ENCODE assay signal across 8 cellular contexts in genomic region chrY:18326284-18326882, GRCh38.
A peak's percentile ranks its signal among the peaks of the same experiment; 100 is the strongest.
DNase-seq lines count a peak whose midpoint lies in the region; ATAC-seq, FAIRE-seq and TF ChIP-seq lines count a peak whose summit lies in the region.
"Not testable (repeated sequence)": the region's sequence is repeated elsewhere in the genome, so short reads cannot be mapped to it uniquely, and the experiment has no call there.

No MANE protein-coding gene starts in this region.

- BruUV-seq in endothelial cell of umbilical vein (replicated peaks; lab: Mats Ljungman, UMichigan), result not testable (repeated sequence)

- not testable (repeated sequence) for H3K4me1 Mint-ChIP-seq in CD8-positive, alpha-beta T cell (ENCODE audit: low read depth); GM23338; activated CD8-positive, alpha-beta T cell treated with anti-CD3 and anti-CD28 coated beads, Interleukin-2, amount 10 ng/mL, durations not matched to agents 7 days and 5 days (ENCODE audit: low read depth); stimulated activated naive CD8-positive, alpha-beta T cell treated with anti-CD3 and anti-CD28 coated beads, Interleukin-15, amount 100 ng/mL, for 72 hours

- not testable (repeated sequence) for H3F3A ChIP-seq in GM23338 (replicated peaks; ENCODE audit: low read depth)

- not testable (repeated sequence) for DNase-seq in CD8-positive, alpha-beta T cell; GM19239 (ENCODE audit: insufficient read length, low spot score); GM23338 (ENCODE audit: low spot score); activated CD8-positive, alpha-beta T cell treated with anti-CD3 and anti-CD28 coated beads, Interleukin-2, amount 10 ng/mL, durations not matched to agents 7 days and 5 days; endothelial cell of umbilical vein (ENCODE audit: low read depth, low spot score); stimulated activated naive CD8-positive, alpha-beta T cell treated with anti-CD3 and anti-CD28 coated beads, Interleukin-15, amount 100 ng/mL, for 72 hours

- H3K4me3 Mint-ChIP-seq in CD8-positive, alpha-beta T cell; GM23338; activated CD8-positive, alpha-beta T cell treated with anti-CD3 and anti-CD28 coated beads, Interleukin-2, amount 10 ng/mL, durations not matched to agents 7 days and 5 days; stimulated activated naive CD8-positive, alpha-beta T cell treated with anti-CD3 and anti-CD28 coated beads, Interleukin-15, amount 100 ng/mL, for 72 hours: not testable (repeated sequence)

- not testable (repeated sequence) for H3K27ac ChIP-seq in CD8-positive, alpha-beta T cell (ENCODE audit: low read depth, low read length); GM23338 (ENCODE audit: low read depth); endothelial cell of umbilical vein (ENCODE audit: insufficient read depth, low read depth, low read length)

- H3K4me1 ChIP-seq in CD8-positive, alpha-beta T cell (ENCODE audit: insufficient read depth, low read length); GM23338 (ENCODE audit: insufficient read depth); endothelial cell of umbilical vein (ENCODE audit: control insufficient read depth, extremely low read depth, insufficient read depth, low read length): not testable (repeated sequence)

- not testable (repeated sequence) for H2AFZ ChIP-seq in GM23338; endothelial cell of umbilical vein (ENCODE audit: low read depth, low read length)

- not testable (repeated sequence) for H3K9me1 ChIP-seq in endothelial cell of umbilical vein (replicated peaks; ENCODE audit: control insufficient read depth, extremely low read depth, insufficient read depth, low read length)

- FAIRE-seq in GM19239 (lab: Jason Lieb, UNC) (peak; percentile 97), endothelial cell of umbilical vein (lab: Jason Lieb, UNC) (peak; percentile 98)

- H3K36me3 Mint-ChIP-seq in CD8-positive, alpha-beta T cell; GM23338 (ENCODE audit: low read depth); activated CD8-positive, alpha-beta T cell treated with anti-CD3 and anti-CD28 coated beads, Interleukin-2, amount 10 ng/mL, durations not matched to agents 7 days and 5 days (ENCODE audit: low read depth): not testable (repeated sequence)

- ATAC-seq in CD8-positive, alpha-beta T cell, result peak; percentile 57
- peak; percentile 81 for ATAC-seq in GM23338
- peak; percentile 64 for ATAC-seq in HG02981 (IDR thresholded peaks at IDR 0.05; ENCODE audit: unreplicated experiment)
- ATAC-seq in HG03469 (IDR thresholded peaks at IDR 0.05; ENCODE audit: unreplicated experiment), result peak; percentile 77
- peak; percentile 51 for ATAC-seq in activated CD8-positive, alpha-beta T cell treated with anti-CD3 and anti-CD28 coated beads, Interleukin-2, amount 10 ng/mL, durations not matched to agents 7 days and 5 days
- ATAC-seq in stimulated activated naive CD8-positive, alpha-beta T cell treated with anti-CD3 and anti-CD28 coated beads, Interleukin-15, amount 100 ng/mL, for 72 hours, result peak; percentile 73

- intact Hi-C loops in CD8-positive, alpha-beta T cell (cut with DNase I, micrococcal nuclease); endothelial cell of umbilical vein (cut with micrococcal nuclease): not testable (repeated sequence)

- not testable (repeated sequence) for TF ChIP-seq CTCF in CD8-positive, alpha-beta T cell (IDR thresholded peaks at IDR 0.05); GM23338 (conservative IDR thresholded peaks at IDR 0.05; ENCODE audit: low read depth in 2 of 2); endothelial cell of umbilical vein (IDR thresholded peaks at IDR 0.05; ENCODE audit: extremely low read depth in 1 of 2, insufficient read depth in 1 of 2, low read depth in 1 of 2, low read length in 2 of 2)

- H3K4me2 ChIP-seq in GM23338; endothelial cell of umbilical vein (ENCODE audit: insufficient read depth, low read length): not testable (repeated sequence)

- not testable (repeated sequence) for H3K36me3 ChIP-seq in CD8-positive, alpha-beta T cell (ENCODE audit: insufficient read depth, low read length); GM23338 (ENCODE audit: insufficient read depth); endothelial cell of umbilical vein (ENCODE audit: control insufficient read depth in 2 of 2, extremely low read depth in 1 of 2, insufficient read depth in 2 of 2, low read length in 2 of 2)

- not testable (repeated sequence) for H3K9me3 Mint-ChIP-seq in CD8-positive, alpha-beta T cell; GM23338; activated CD8-positive, alpha-beta T cell treated with anti-CD3 and anti-CD28 coated beads, Interleukin-2, amount 10 ng/mL, durations not matched to agents 7 days and 5 days (ENCODE audit: insufficient read depth); stimulated activated naive CD8-positive, alpha-beta T cell treated with anti-CD3 and anti-CD28 coated beads, Interleukin-15, amount 100 ng/mL, for 72 hours

- H3K9ac ChIP-seq in endothelial cell of umbilical vein (replicated peaks; ENCODE audit: extremely low read depth, insufficient read depth, low read length), result not testable (repeated sequence)

- H3K27me3 ChIP-seq in CD8-positive, alpha-beta T cell (ENCODE audit: insufficient read depth, low read length); GM23338 (ENCODE audit: insufficient read depth); endothelial cell of umbilical vein (ENCODE audit: control insufficient read depth in 2 of 2, insufficient read depth in 2 of 2, low read length in 2 of 2): not testable (repeated sequence)

- not testable (repeated sequence) for H3K79me2 ChIP-seq in GM23338 (replicated peaks; ENCODE audit: insufficient read depth); endothelial cell of umbilical vein (ENCODE audit: control insufficient read depth, insufficient read depth, low read length)

- H3K4me3 ChIP-seq in CD8-positive, alpha-beta T cell (ENCODE audit: low read depth, low read length); GM23338; endothelial cell of umbilical vein (replicated peaks in 1 of 3; ENCODE audit: insufficient read depth in 1 of 3, low read depth in 1 of 3, low read length in 3 of 3): not testable (repeated sequence)

- H3K27me3 Mint-ChIP-seq in CD8-positive, alpha-beta T cell (ENCODE audit: low read depth); GM23338 (ENCODE audit: insufficient read depth, low read depth, poor library complexity); activated CD8-positive, alpha-beta T cell treated with anti-CD3 and anti-CD28 coated beads, Interleukin-2, amount 10 ng/mL, durations not matched to agents 7 days and 5 days (ENCODE audit: low read depth); stimulated activated naive CD8-positive, alpha-beta T cell treated with anti-CD3 and anti-CD28 coated beads, Interleukin-15, amount 100 ng/mL, for 72 hours: not testable (repeated sequence)

- H3K9me3 ChIP-seq in CD8-positive, alpha-beta T cell (ENCODE audit: low read length); endothelial cell of umbilical vein (replicated peaks; ENCODE audit: control insufficient read depth, insufficient read depth, low read length): not testable (repeated sequence)

- CTCF ChIA-PET in CD8-positive, alpha-beta T cell (lab: Charles Lee); activated CD8-positive, alpha-beta T cell treated with anti-CD3 and anti-CD28 coated beads, Interleukin-2, amount 10 ng/mL, durations not matched to agents 7 days and 5 days (lab: Charles Lee); endothelial cell of umbilical vein (lab: Charles Lee): not testable (repeated sequence)

- not testable (repeated sequence) for H3K9me2 ChIP-seq in GM23338 (ENCODE audit: insufficient read depth)

- not testable (repeated sequence) for H4K20me1 ChIP-seq in GM23338 (replicated peaks; ENCODE audit: insufficient read depth); endothelial cell of umbilical vein (replicated peaks; ENCODE audit: control insufficient read depth, extremely low read depth, insufficient read depth, low read length)

- dilution Hi-C loops in endothelial cell of umbilical vein (cut with MboI; ENCODE audit: extremely low pct_ligation_motif_present, low sequenced_read_pairs), result not testable (repeated sequence)

- TF ChIP-seq POLR2A in endothelial cell of umbilical vein (IDR thresholded peaks at IDR 0.05; ENCODE audit: low read depth, low read length), result not testable (repeated sequence)

- POLR2A ChIA-PET in CD8-positive, alpha-beta T cell (lab: Charles Lee); activated CD8-positive, alpha-beta T cell treated with anti-CD3 and anti-CD28 coated beads, Interleukin-2, amount 10 ng/mL, durations not matched to agents 7 days and 5 days (lab: Charles Lee); endothelial cell of umbilical vein (lab: Charles Lee): not testable (repeated sequence)

- not testable (repeated sequence) for H3K27ac Mint-ChIP-seq in CD8-positive, alpha-beta T cell; GM23338; activated CD8-positive, alpha-beta T cell treated with anti-CD3 and anti-CD28 coated beads, Interleukin-2, amount 10 ng/mL, durations not matched to agents 7 days and 5 days; stimulated activated naive CD8-positive, alpha-beta T cell treated with anti-CD3 and anti-CD28 coated beads, Interleukin-15, amount 100 ng/mL, for 72 hours
